ENCODE assay signal across 7 cellular contexts in genomic region chr19:53102701-53103140, GRCh38. TPM values are rescaled to one million over a fixed set of nuclear protein-coding genes. Genes with fewer than 3 reads are reported as not detected.
DNase-seq lines count a peak whose midpoint lies in the region; ATAC-seq, FAIRE-seq and TF ChIP-seq lines count a peak whose summit lies in the region.

No MANE protein-coding gene starts in this region.

- H3K4me3 ChIP-seq in GM12878: peak overlapping the region; percentile 84

- TF ChIP-seq RAD21 in GM12878 (IDR thresholded peaks at IDR 0.05; ENCODE audit: insufficient read depth, low read depth, low read length): no peak

- peaks cover 4% of the 10 kb centered on the region; the same call in 1 of the 3 replicates for H3K9me3 ChIP-seq in GM12878 (replicated peaks; ENCODE audit: control insufficient read depth, insufficient read depth, low read length)

- TF ChIP-seq CTCF in GM12878 (IDR thresholded peaks at IDR 0.05 in 2 of 3, conservative IDR thresholded peaks at IDR 0.05 in 1 of 3; ENCODE audit: control insufficient read depth in 2 of 3, extremely low read depth in 1 of 3, insufficient read depth in 1 of 3, low read depth in 3 of 3, low read length in 3 of 3): no peak

- in situ Hi-C loops in SK-MEL-5 (cut with HindIII; ENCODE audit: low pct_unique_long_range_greater_than_20kb, low sequenced_read_pairs): no loop called here
- in situ Hi-C loops in GM12878 (cut with MboI): no loop called here

- RAD21 ChIA-PET in GM12878 (lab: Charles Lee; ENCODE audit: unreplicated experiment): no interaction called here

- POLR2A ChIA-PET in GM12878 (lab: Charles Lee): interaction anchor here (1.6 kb wide), 1 partner anchor 140 kb away, joined by 3 read pairs; no protein-coding TSS in a partner anchor

- peaks cover 27% of the 10 kb centered on the region for H3K79me2 ChIP-seq in GM12878 (ENCODE audit: control insufficient read depth, insufficient read depth, low read length)

- intact Hi-C loops in GM12878 (cut with micrococcal nuclease; ENCODE audit: unreplicated experiment): loop anchor here (5.0 to 10.0 kb wide), 2 partner anchors 140 to 1002 kb away; partner anchors contain the start of genes NDUFA3, OSCAR and ZNF816

- H3K27me3 ChIP-seq in GM12878 (replicated peaks in 1 of 2; ENCODE audit: control insufficient read depth in 2 of 2, insufficient read depth in 2 of 2, low read length in 1 of 2): no peaks in the 10 kb centered on the region

- CTCF ChIA-PET in GM12878 (lab: Yijun Ruan, JAX): no interaction called here

- H2AFZ ChIP-seq in GM12878 (ENCODE audit: control insufficient read depth, low read depth, low read length): no peak overlapping the region

- ATAC-seq in GM18502 (IDR thresholded peaks at IDR 0.05; ENCODE audit: poor library complexity, unreplicated experiment) (peak; percentile 31), HG02973 (IDR thresholded peaks at IDR 0.05; ENCODE audit: unreplicated experiment) (peak; percentile 15), GM12878 (peak; percentile 60)

- SMC1A ChIA-PET in GM12878 (lab: Charles Lee; ENCODE audit: uncharacterized antibody, unreplicated experiment): no interaction called here

- 0 out of 2 replicates have a peak, but pooled peaks cover 4% of the 10 kb centered on the region for H3K4me1 ChIP-seq in GM12878 (ENCODE audit: control insufficient read depth, insufficient read depth, low read length)

- 0% methylated on average over 22 of the region's 28 CpGs for WGBS in GM12878 (ENCODE audit: insufficient coverage, insufficient replicate concordance, low lambda C conversion rate, missing lambda C conversion rate)

- no peak for TF ChIP-seq EP300 in GM12878 (IDR thresholded peaks at IDR 0.05; ENCODE audit: borderline replicate concordance in 1 of 2, control insufficient read depth in 1 of 2, low read depth in 2 of 2, low read length in 2 of 2)

- no peak for FAIRE-seq in GM12878 (lab: Jason Lieb, UNC)

- DNase-seq in SK-MEL-5 (ENCODE audit: low read depth, low spot score) (peak; percentile 4), GM12878 (ENCODE audit: low read depth, low spot score) (no peak), iPS-NIHi7 (ENCODE audit: extremely low spot score) (peak; percentile 16), middle frontal gyrus (ENCODE audit: extremely low spot score, low spot score) (no peak)
- DNase-seq in stimulated activated CD4-positive, alpha-beta T cell treated with anti-CD3 and anti-CD28 coated beads, Interleukin-12 subunit alpha, Interleukin-12 subunit beta, amount 100 ng/mL, for 48 hours (ENCODE audit: low read depth in 2 of 3, low spot score in 1 of 3): peak; percentile 5 to 23 (median 9)

- H4K20me1 ChIP-seq in GM12878 (ENCODE audit: control insufficient read depth, insufficient read depth): no peaks in the 10 kb centered on the region

- peak overlapping the region; percentile 87 for H3K27ac ChIP-seq in GM12878 (ENCODE audit: control insufficient read depth, insufficient read depth)

- BruUV-seq in GM12878 (replicated peaks; lab: Mats Ljungman, UMichigan): no TSS peak

- H3K9ac ChIP-seq in GM12878 (ENCODE audit: control insufficient read depth, insufficient read depth, low read length): peak overlapping the region; percentile 94

- H3K4me2 ChIP-seq in GM12878 (ENCODE audit: control insufficient read depth, insufficient read depth): peak overlapping the region; percentile 92

- no peak; the same call in 1 of the 2 replicates for TF ChIP-seq POLR2A in GM12878 (IDR thresholded peaks at IDR 0.05; ENCODE audit: low read depth, low read length)

- H3K36me3 ChIP-seq in GM12878 (ENCODE audit: control insufficient read depth in 2 of 2, insufficient read depth in 2 of 2, low read length in 1 of 2): peaks cover 0 to 2% of the 10 kb centered on the region in 2 experiments; a peak in 1 of 4 replicates

RNA-seq across cellular contexts. Expression of gene ZNF160, which starts 0.5 kb away (rescaled TPM):
- 19.4 and 23.4 TPM in 2 replicates for total RNA-seq in SK-MEL-5 (2014; rRNA removed; shearing (Covaris generic))
- 9.5 and 12.0 TPM in 2 replicates for polyA plus RNA-seq in SK-MEL-5 (2015; cell fraction: cytosol; rRNA removed)
- 54.0 and 65.2 TPM in 2 replicates for polyA plus RNA-seq in SK-MEL-5 (2015; cell fraction: nucleus; rRNA removed)
- 466 and 482 TPM in 2 replicates for total RNA-seq in GM12878 (2013; cell fraction: nucleolus; rRNA removed)
- 12.9 and 14.6 TPM in 2 replicates for total RNA-seq in GM12878 (2014; rRNA removed)
- total RNA-seq in GM12878 (2014; rRNA removed; fragmentation: Illumina TruSeq; extraction: Trizol): 16.9 and 17.4 TPM in 2 replicates
- total RNA-seq in GM12878 (2021): 11.4 and 12.4 TPM in 2 replicates
- 10.9 TPM for polyA plus RNA-seq in GM12878 (2011; ENCODE audit: low read depth)
- 18.6 and 29.9 TPM in 2 replicates for polyA plus RNA-seq in GM12878 (2011; rRNA removed)
- polyA plus RNA-seq in GM12878 (2011; cell fraction: cytosol; rRNA removed): 17.9 and 21.8 TPM in 2 replicates
- 36.2 and 42.5 TPM in 2 replicates for polyA plus RNA-seq in GM12878 (2011; cell fraction: nucleus; rRNA removed)
- polyA plus RNA-seq in GM12878 (2012): 16.0 and 28.2 TPM in 2 replicates
- 12.3 and 12.4 TPM in 2 replicates for polyA plus RNA-seq in GM12878 (2014; fragmentation: Illumina TruSeq; extraction: Trizol)
- 1 to 10 TPM; 2.8 to 3.2 TPM for polyA plus RNA-seq in GM12878 (2014; fragmentation: Nextera tagmentation; extraction: Ambion mirVana)
- 9.5 and 10.9 TPM in 2 replicates for polyA plus RNA-seq in GM12878 (2014; rRNA removed)
- polyA plus RNA-seq in GM12878 (2016; fragmentation: Nextera tagmentation; extraction: Ambion mirVana): 10 to 100 TPM in 1 of 2 experiments, 1 to 10 TPM in 1; 7.2 to 11.9 TPM
- 27.6 and 38.0 TPM in 2 replicates for polyA minus RNA-seq in GM12878 (2011; rRNA and poly(A)+ RNA removed)
- polyA minus RNA-seq in GM12878 (2011; cell fraction: cytosol; rRNA and poly(A)+ RNA removed): 11.3 and 12.7 TPM in 2 replicates
- polyA minus RNA-seq in GM12878 (2011; cell fraction: nucleus; rRNA and poly(A)+ RNA removed): 27.9 and 43.1 TPM in 2 replicates

RNA-seq across cellular contexts. Expression of gene ZNF415, which starts 30.0 kb away (rescaled TPM):
- total RNA-seq in SK-MEL-5 (2014; rRNA removed; shearing (Covaris generic)): 0.21 TPM in 1 of 2 replicates, not detected in the other
- polyA plus RNA-seq in SK-MEL-5 (2015; cell fraction: cytosol; rRNA removed): 0.08 and 0.09 TPM in 2 replicates
- 0.14 TPM in 1 of 2 replicates, not detected in the other for polyA plus RNA-seq in SK-MEL-5 (2015; cell fraction: nucleus; rRNA removed)
- 0.17 and 0.95 TPM in 2 replicates for total RNA-seq in GM12878 (2013; cell fraction: nucleolus; rRNA removed)
- total RNA-seq in GM12878 (2014; rRNA removed): 0.06 TPM in 1 of 2 replicates, not detected in the other
- total RNA-seq in GM12878 (2014; rRNA removed; fragmentation: Illumina TruSeq; extraction: Trizol): 0.13 TPM in 1 of 2 replicates, not detected in the other
- total RNA-seq in GM12878 (2021): not detected in 2 replicates
- polyA plus RNA-seq in GM12878 (2011; ENCODE audit: low read depth): 0.12 TPM
- polyA plus RNA-seq in GM12878 (2011; rRNA removed): 0.03 TPM in 1 of 2 replicates, not detected in the other
- not detected in 2 replicates for polyA plus RNA-seq in GM12878 (2011; cell fraction: cytosol; rRNA removed)
- polyA plus RNA-seq in GM12878 (2011; cell fraction: nucleus; rRNA removed): not detected in 2 replicates
- polyA plus RNA-seq in GM12878 (2012): 0.31 and 0.42 TPM in 2 replicates
- polyA plus RNA-seq in GM12878 (2014; fragmentation: Illumina TruSeq; extraction: Trizol): 0.04 TPM in 1 of 2 replicates, not detected in the other
- not detected for polyA plus RNA-seq in GM12878 (2014; fragmentation: Nextera tagmentation; extraction: Ambion mirVana)
- polyA plus RNA-seq in GM12878 (2014; rRNA removed): not detected in 2 replicates
- polyA plus RNA-seq in GM12878 (2016; fragmentation: Nextera tagmentation; extraction: Ambion mirVana): not detected
- not detected in 2 replicates for polyA minus RNA-seq in GM12878 (2011; rRNA and poly(A)+ RNA removed)
- polyA minus RNA-seq in GM12878 (2011; cell fraction: cytosol; rRNA and poly(A)+ RNA removed): not detected in 2 replicates
- not detected in 2 replicates for polyA minus RNA-seq in GM12878 (2011; cell fraction: nucleus; rRNA and poly(A)+ RNA removed)

RNA-seq across cellular contexts. Expression of gene ZNF347, which starts 56.1 kb away (rescaled TPM):
- total RNA-seq in SK-MEL-5 (2014; rRNA removed; shearing (Covaris generic)): 5.9 and 6.7 TPM in 2 replicates
- 1.9 and 4.2 TPM in 2 replicates for polyA plus RNA-seq in SK-MEL-5 (2015; cell fraction: cytosol; rRNA removed)
- 6.4 and 11.4 TPM in 2 replicates for polyA plus RNA-seq in SK-MEL-5 (2015; cell fraction: nucleus; rRNA removed)
- 8.9 and 10.7 TPM in 2 replicates for total RNA-seq in GM12878 (2013; cell fraction: nucleolus; rRNA removed)
- total RNA-seq in GM12878 (2014; rRNA removed) (1.8 and 2.5 TPM in 2 replicates), GM12878 (2014; rRNA removed; fragmentation: Illumina TruSeq; extraction: Trizol) (3.3 and 3.5 TPM in 2 replicates), GM12878 (2021) (2.7 and 3.4 TPM in 2 replicates)
- polyA plus RNA-seq in GM12878 (2011; ENCODE audit: low read depth): 3.0 TPM
- polyA plus RNA-seq in GM12878 (2011; rRNA removed) (0.75 and 0.84 TPM in 2 replicates), GM12878 (2014; fragmentation: Illumina TruSeq; extraction: Trizol) (1.6 and 1.9 TPM in 2 replicates), GM12878 (2014; fragmentation: Nextera tagmentation; extraction: Ambion mirVana) (1 to 10 TPM in 1 of 2 experiments, under 1 TPM in 1; 0.61 to 2.0 TPM), GM12878 (2014; rRNA removed) (1.0 and 2.9 TPM in 2 replicates), GM12878 (2016; fragmentation: Nextera tagmentation; extraction: Ambion mirVana) (1 to 10 TPM; 1.1 to 1.6 TPM)
- polyA plus RNA-seq in GM12878 (2011; cell fraction: cytosol; rRNA removed): 0.22 and 0.32 TPM in 2 replicates
- polyA plus RNA-seq in GM12878 (2011; cell fraction: nucleus; rRNA removed): 0.54 and 1.0 TPM in 2 replicates
- polyA plus RNA-seq in GM12878 (2012): 2.3 and 2.8 TPM in 2 replicates
- 1.0 and 1.5 TPM in 2 replicates for polyA minus RNA-seq in GM12878 (2011; rRNA and poly(A)+ RNA removed)
- 0.21 and 0.27 TPM in 2 replicates for polyA minus RNA-seq in GM12878 (2011; cell fraction: cytosol; rRNA and poly(A)+ RNA removed)
- polyA minus RNA-seq in GM12878 (2011; cell fraction: nucleus; rRNA and poly(A)+ RNA removed): 0.24 and 1.1 TPM in 2 replicates

RNA-seq across cellular contexts. Expression of gene ERVV-2, which starts 58.2 kb away (rescaled TPM):
- total RNA-seq in SK-MEL-5 (2014; rRNA removed; shearing (Covaris generic)): 0.08 and 0.18 TPM in 2 replicates
- 0.30 TPM in 1 of 2 replicates, not detected in the other for polyA plus RNA-seq in SK-MEL-5 (2015; cell fraction: cytosol; rRNA removed)
- polyA plus RNA-seq in SK-MEL-5 (2015; cell fraction: nucleus; rRNA removed): not detected in 2 replicates
- total RNA-seq in GM12878 (2013; cell fraction: nucleolus; rRNA removed): not detected in 2 replicates
- total RNA-seq in GM12878 (2014; rRNA removed) (not detected in 2 replicates), GM12878 (2014; rRNA removed; fragmentation: Illumina TruSeq; extraction: Trizol) (not detected in 2 replicates), GM12878 (2021) (not detected in 2 replicates)
- polyA plus RNA-seq in GM12878 (2011; ENCODE audit: low read depth): not detected
- polyA plus RNA-seq in GM12878 (2011; rRNA removed) (0.04 TPM in 2 replicates), GM12878 (2014; fragmentation: Illumina TruSeq; extraction: Trizol) (not detected in 2 replicates), GM12878 (2014; fragmentation: Nextera tagmentation; extraction: Ambion mirVana) (not detected), GM12878 (2014; rRNA removed) (not detected in 2 replicates), GM12878 (2016; fragmentation: Nextera tagmentation; extraction: Ambion mirVana) (not detected)
- polyA plus RNA-seq in GM12878 (2011; cell fraction: cytosol; rRNA removed): not detected in 2 replicates
- polyA plus RNA-seq in GM12878 (2011; cell fraction: nucleus; rRNA removed): not detected in 2 replicates
- not detected in 2 replicates for polyA plus RNA-seq in GM12878 (2012)
- polyA minus RNA-seq in GM12878 (2011; rRNA and poly(A)+ RNA removed): not detected in 2 replicates
- polyA minus RNA-seq in GM12878 (2011; cell fraction: cytosol; rRNA and poly(A)+ RNA removed): not detected in 2 replicates
- not detected in 2 replicates for polyA minus RNA-seq in GM12878 (2011; cell fraction: nucleus; rRNA and poly(A)+ RNA removed)

Comparison
In these comparisons a context has a peak if more than half of its experiments do, and no peak if none do; other contexts are left out.
1. DNase-seq: peak in SK-MEL-5 (single experiment), iPS-NIHi7 (single experiment) and stimulated activated CD4-positive, alpha-beta T cell treated with anti-CD3 and anti-CD28 coated beads, Interleukin-12 subunit alpha, Interleukin-12 subunit beta, amount 100 ng/mL, for 48 hours (3 of 3); none in GM12878 (single experiment) and middle frontal gyrus (single experiment).
2. Peak in every context shown above with its lines, with median percentiles within 50 percentile points of each other: ATAC-seq.